Comparison of ENCODE assay signal across 29 cellular contexts in the genomic region with DNA sequence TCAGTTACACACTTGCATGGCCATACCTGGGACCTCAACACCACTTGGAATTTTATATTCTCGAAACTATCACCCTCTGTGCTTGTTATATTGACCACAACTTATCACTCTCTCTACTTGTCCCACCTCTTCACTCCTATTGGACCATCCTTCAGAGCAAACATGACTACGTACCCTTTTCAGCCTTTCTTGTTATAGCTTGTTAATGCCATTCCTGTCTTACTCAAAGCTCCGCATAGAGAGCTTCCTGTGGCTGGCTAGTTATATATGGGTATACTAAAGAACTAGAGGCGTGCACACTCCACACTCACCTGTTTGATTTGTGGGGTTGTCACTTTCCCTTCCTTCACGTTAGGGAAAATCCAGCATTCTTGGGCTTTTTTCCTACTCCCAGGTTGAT.
"Had no signal": no experiment of that assay in that cellular context is flagged by ENCODE, and none has a peak within 500 bp of the region (broad histone marks: within the 10 kb centered on the region; RNA-seq: fewer than 3 reads in every experiment).

No MANE protein-coding gene starts in this region.

- H3K9me3 Mint-ChIP-seq: naive thymus-derived CD8-positive, alpha-beta T cell; nephron; stimulated activated naive B cell treated with anti-CD40 and anti-IgM and Interleukin-4, amounts not matched to agents 10 μg/mL and 1 μg/mL and 100 μg/mL, for 72 hours had no signal

- H3K4me1 ChIP-seq: left lung, lower lobe of right lung, prostate gland, testis, transverse colon, upper lobe of left lung, vagina had no signal

- H3K36me3 ChIP-seq: left lung, lower lobe of right lung, pancreas, prostate gland, stomach, thyroid gland, transverse colon, upper lobe of left lung, vagina had no signal

- H3K27me3 ChIP-seq: left lung, pancreas, stomach, testis, thyroid gland, transverse colon, upper lobe of left lung, vagina had no signal

- H3K27ac Mint-ChIP-seq: naive thymus-derived CD8-positive, alpha-beta T cell; nephron; stimulated activated naive B cell treated with anti-CD40 and anti-IgM and Interleukin-4, amounts not matched to agents 10 μg/mL and 1 μg/mL and 100 μg/mL, for 72 hours had no signal

- H3K4me3 ChIP-seq: left lung, lower lobe of right lung, pancreas, prostate gland, skin epidermis, stomach, testis, thyroid gland, transverse colon, upper lobe of left lung, vagina had no signal

- H3K27me3 Mint-ChIP-seq: stimulated activated naive B cell treated with anti-CD40 and anti-IgM and Interleukin-4, amounts not matched to agents 10 μg/mL and 1 μg/mL and 100 μg/mL, for 72 hours had no signal

- DNase-seq: kidney; left colon; left lung; lower lobe of right lung; mammary epithelial cell; mesenchymal stem cell; naive thymus-derived CD8-positive, alpha-beta T cell; nucleus accumbens; pancreas; posterior cingulate gyrus; retina; right cardiac atrium; stimulated activated CD4-positive, alpha-beta T cell treated with anti-CD3 and anti-CD28 coated beads, Interleukin-12 subunit alpha, Interleukin-12 subunit beta, amount 100 ng/mL, for 4 hours; stimulated activated CD4-positive, alpha-beta T cell treated with anti-CD3 and anti-CD28 coated beads, Interleukin-15, amount 100 ng/mL, for 24 hours; stimulated activated CD4-positive, alpha-beta T cell treated with anti-CD3 and anti-CD28 coated beads, Interleukin-2, amount 100 ng/mL, for 24 hours; stimulated activated CD4-positive, alpha-beta T cell treated with anti-CD3 and anti-CD28 coated beads, Interleukin-4, amount 100 ng/mL, for 1 hour; stimulated activated naive B cell treated with anti-CD40 and anti-IgM and Interleukin-4, amounts not matched to agents 10 μg/mL and 1 μg/mL and 100 μg/mL, for 72 hours; stimulated activated naive CD8-positive, alpha-beta T cell treated with anti-CD3 and anti-CD28 coated beads, Interleukin-15, Interleukin-2, amounts not matched to agents 100 U/mL and 50 U/mL, for 24 hours; stomach; testis; thyroid gland; transverse colon; upper lobe of left lung had no signal

- H3K36me3 Mint-ChIP-seq: stimulated activated naive B cell treated with anti-CD40 and anti-IgM and Interleukin-4, amounts not matched to agents 10 μg/mL and 1 μg/mL and 100 μg/mL, for 72 hours had no signal

- ATAC-seq: left colon; left lung; lower lobe of right lung; naive thymus-derived CD8-positive, alpha-beta T cell; pancreas; right cardiac atrium; sciatic nerve; stimulated activated naive B cell treated with anti-CD40 and anti-IgM and Interleukin-4, amounts not matched to agents 10 μg/mL and 1 μg/mL and 100 μg/mL, for 72 hours; stimulated activated naive CD8-positive, alpha-beta T cell treated with anti-CD3 and anti-CD28 coated beads, Interleukin-15, Interleukin-2, amounts not matched to agents 100 U/mL and 50 U/mL, for 24 hours had no signal

- H3K4me3 Mint-ChIP-seq: naive thymus-derived CD8-positive, alpha-beta T cell; nephron; neural crest cell; stimulated activated naive B cell treated with anti-CD40 and anti-IgM and Interleukin-4, amounts not matched to agents 10 μg/mL and 1 μg/mL and 100 μg/mL, for 72 hours had no signal

- H3K9me3 ChIP-seq: left lung, lower lobe of right lung, pancreas, prostate gland, stomach, testis, thyroid gland, transverse colon, upper lobe of left lung, vagina had no signal

- H3K27ac ChIP-seq: left lung, lower lobe of right lung, pancreas, prostate gland, skin epidermis, stomach, testis, thyroid gland, transverse colon, upper lobe of left lung, vagina had no signal

- H3K4me1 Mint-ChIP-seq: naive thymus-derived CD8-positive, alpha-beta T cell; nephron; neural crest cell; stimulated activated naive B cell treated with anti-CD40 and anti-IgM and Interleukin-4, amounts not matched to agents 10 μg/mL and 1 μg/mL and 100 μg/mL, for 72 hours had no signal
